1 cellular context compared by ENCODE assay signal in genomic region chr5:32613050-32613672, GRCh38.
TF ChIP-seq lines count a peak whose summit lies in the region.

No MANE protein-coding gene starts in this region.

TF ChIP-seq in HepG2, 621 proteins besides CTCF, POLR2A, EP300 and RAD21 (continued from another document):
- TF ChIP-seq GRHL1 (CRISPR knock-in tag; conservative IDR thresholded peaks at IDR 0.05) (no peak), ZMAT5 (CRISPR knock-in tag; IDR thresholded peaks at IDR 0.05; ENCODE audit: borderline replicate concordance, low read depth) (no peak), SP5 (CRISPR knock-in tag; IDR thresholded peaks at IDR 0.05; ENCODE audit: borderline replicate concordance, low read depth) (no peak), MXD4 (CRISPR knock-in tag; IDR thresholded peaks at IDR 0.05) (0 out of 2 replicates have a peak, but pooled peaks have one; percentile 37), ZNF317 (CRISPR knock-in tag; IDR thresholded peaks at IDR 0.05) (no peak), ZFY (CRISPR knock-in tag; IDR thresholded peaks at IDR 0.05) (no peak), CREM (IDR thresholded peaks at IDR 0.05) (no peak), CREM (CRISPR knock-in tag; IDR thresholded peaks at IDR 0.05) (no peak), PCBP2 (optimal IDR thresholded peaks at IDR 0.05; ENCODE audit: low read depth, low read length, poor library complexity, severe bottlenecking) (no peak), THAP11 (CRISPR knock-in tag; IDR thresholded peaks at IDR 0.05) (0 out of 2 replicates have a peak, but pooled peaks have one; percentile 31), PPARG (CRISPR knock-in tag; conservative IDR thresholded peaks at IDR 0.05) (0 out of 2 replicates have a peak, but pooled peaks have one; percentile 29), NCOR1 (IDR thresholded peaks at IDR 0.05; ENCODE audit: borderline replicate concordance, low read length) (no peak), ZNF878 (CRISPR knock-in tag; IDR thresholded peaks at IDR 0.05) (no peak), KAT7 (CRISPR knock-in tag; IDR thresholded peaks at IDR 0.05; ENCODE audit: borderline replicate concordance) (no peak), MAFK (conservative IDR thresholded peaks at IDR 0.05 in 1 of 2, IDR thresholded peaks at IDR 0.05 in 1 of 2; ENCODE audit: low read length in 2 of 2) (no peak), STAG1 (CRISPR knock-in tag; IDR thresholded peaks at IDR 0.05) (peak; percentile 99), ZNF432 (CRISPR knock-in tag; IDR thresholded peaks at IDR 0.05; ENCODE audit: borderline replicate concordance) (no peak), NFIC (IDR thresholded peaks at IDR 0.05; ENCODE audit: low read length) (no peak), IRF2 (CRISPR knock-in tag; IDR thresholded peaks at IDR 0.05) (0 out of 2 replicates have a peak, but pooled peaks have one; percentile 35), HNRNPL (IDR thresholded peaks at IDR 0.05; ENCODE audit: low read depth, low read length) (no peak), ZNF354B (CRISPR knock-in tag; IDR thresholded peaks at IDR 0.05) (no peak), TCF7 (IDR thresholded peaks at IDR 0.05; ENCODE audit: low read depth) (no peak), ZFP36L1 (CRISPR knock-in tag; IDR thresholded peaks at IDR 0.05) (no peak), ZNF17 (CRISPR knock-in tag; IDR thresholded peaks at IDR 0.05) (no peak), ONECUT2 (CRISPR knock-in tag; IDR thresholded peaks at IDR 0.05) (no peak), STAT5B (CRISPR knock-in tag; IDR thresholded peaks at IDR 0.05) (no peak), NPAS2 (CRISPR knock-in tag; IDR thresholded peaks at IDR 0.05; ENCODE audit: borderline replicate concordance) (no peak), NR0B2 (CRISPR knock-in tag; IDR thresholded peaks at IDR 0.05) (no peak), PHB2 (IDR thresholded peaks at IDR 0.05; ENCODE audit: partially characterized antibody) (no peak), GFI1 (CRISPR knock-in tag; IDR thresholded peaks at IDR 0.05; ENCODE audit: borderline replicate concordance) (no peak), KDM2A (CRISPR knock-in tag; IDR thresholded peaks at IDR 0.05; ENCODE audit: borderline replicate concordance, low read depth) (peak; percentile 35; the same call in 1 of the 2 replicates), ZNF431 (CRISPR knock-in tag; IDR thresholded peaks at IDR 0.05; ENCODE audit: borderline replicate concordance, low read depth) (no peak), ZBTB33 (CRISPR knock-in tag; IDR thresholded peaks at IDR 0.05) (peak; percentile 78), MTERF4 (CRISPR knock-in tag; IDR thresholded peaks at IDR 0.05) (no peak), ZNF235 (CRISPR knock-in tag; IDR thresholded peaks at IDR 0.05; ENCODE audit: borderline replicate concordance) (no peak), ZNF558 (CRISPR knock-in tag; IDR thresholded peaks at IDR 0.05; ENCODE audit: borderline replicate concordance) (no peak), MIER2 (CRISPR knock-in tag; IDR thresholded peaks at IDR 0.05) (no peak), GPN1 (CRISPR knock-in tag; IDR thresholded peaks at IDR 0.05; ENCODE audit: borderline replicate concordance) (no peak), ZNF331 (CRISPR knock-in tag; IDR thresholded peaks at IDR 0.05) (0 out of 2 replicates have a peak, but pooled peaks have one; percentile 20), ZNF749 (CRISPR knock-in tag; IDR thresholded peaks at IDR 0.05; ENCODE audit: borderline replicate concordance) (no peak), ZNF607 (CRISPR knock-in tag; IDR thresholded peaks at IDR 0.05; ENCODE audit: borderline replicate concordance) (no peak), GMEB1 (CRISPR knock-in tag; IDR thresholded peaks at IDR 0.05; ENCODE audit: borderline replicate concordance) (no peak), TSC22D2 (CRISPR knock-in tag; IDR thresholded peaks at IDR 0.05; ENCODE audit: borderline replicate concordance) (no peak), ARNT2 (CRISPR knock-in tag; IDR thresholded peaks at IDR 0.05; ENCODE audit: low read depth) (no peak), HOXA7 (CRISPR knock-in tag; IDR thresholded peaks at IDR 0.05) (no peak)
TF ChIP-seq in HepG2: peak in this region for 21.
